Comparison of ENCODE assay signal across 1 cellular context in genomic region chr4:18882468-18882867, GRCh38.
TF ChIP-seq lines count a peak whose summit lies in the region.

No MANE protein-coding gene starts in this region.

TF ChIP-seq in SK-N-SH, 30 proteins besides CTCF, POLR2A, EP300 and RAD21 (continued from another document):
- no peak for TF ChIP-seq REST (IDR thresholded peaks at IDR 0.05; ENCODE audit: low read depth, low read length)
- TF ChIP-seq GATA2 (CRISPR knock-in tag; IDR thresholded peaks at IDR 0.05), result no peak
- TF ChIP-seq FOXJ3 (CRISPR knock-in tag; IDR thresholded peaks at IDR 0.05), result no peak
- TF ChIP-seq POLR2AphosphoS5 (IDR thresholded peaks at IDR 0.05; ENCODE audit: low read depth, low read length), result no peak
- TF ChIP-seq FOSL2 (IDR thresholded peaks at IDR 0.05; ENCODE audit: borderline replicate concordance, low read depth), result 0 out of 2 replicates have a peak, but pooled peaks have one; percentile 7
- TF ChIP-seq USF2 (IDR thresholded peaks at IDR 0.05; ENCODE audit: borderline replicate concordance, low read depth, low read length), result no peak
- peak; percentile 72 for TF ChIP-seq USF1 (IDR thresholded peaks at IDR 0.05; ENCODE audit: borderline replicate concordance, low read depth)
- TF ChIP-seq TEAD4 (IDR thresholded peaks at IDR 0.05; ENCODE audit: borderline replicate concordance, insufficient read depth), result peak; percentile 79; the same call in 1 of the 2 replicates
- no peak for TF ChIP-seq ZBTB33 (IDR thresholded peaks at IDR 0.05; ENCODE audit: borderline replicate concordance, low read depth)
- no peak for TF ChIP-seq RXRA (IDR thresholded peaks at IDR 0.05; ENCODE audit: borderline replicate concordance, low read depth)
- no peak for TF ChIP-seq MXI1 (IDR thresholded peaks at IDR 0.05; ENCODE audit: low read depth, low read length)
- TF ChIP-seq SIN3A (IDR thresholded peaks at IDR 0.05; ENCODE audit: borderline replicate concordance, low read depth, low read length), result no peak
- TF ChIP-seq GABPA (IDR thresholded peaks at IDR 0.05; ENCODE audit: low read depth), result no peak
- no peak for TF ChIP-seq SMC3 (IDR thresholded peaks at IDR 0.05; ENCODE audit: low read depth, low read length)
- TF ChIP-seq NFIC (IDR thresholded peaks at IDR 0.05; ENCODE audit: borderline replicate concordance), result 0 out of 2 replicates have a peak, but pooled peaks have one; percentile 6
- peak; percentile 50 for TF ChIP-seq JUND (IDR thresholded peaks at IDR 0.05)
- no peak for TF ChIP-seq ELF1 (IDR thresholded peaks at IDR 0.05)
- no peak for TF ChIP-seq NRF1 (IDR thresholded peaks at IDR 0.05; ENCODE audit: low read depth, low read length)
- no peak for TF ChIP-seq EZH2phosphoT487 (IDR thresholded peaks at IDR 0.05; ENCODE audit: borderline replicate concordance, low read depth)
- TF ChIP-seq MAX (IDR thresholded peaks at IDR 0.05; ENCODE audit: low read depth), result no peak
- TF ChIP-seq TAF1 (IDR thresholded peaks at IDR 0.05; ENCODE audit: borderline replicate concordance, low read depth, low read length), result no peak
- TF ChIP-seq TCF12 (IDR thresholded peaks at IDR 0.05), result 0 out of 2 replicates have a peak, but pooled peaks have one; percentile 19
- no peak for TF ChIP-seq FOXM1 (IDR thresholded peaks at IDR 0.05; ENCODE audit: low read depth)
